ENCODE assay signal across 8 cellular contexts in the genomic region with DNA sequence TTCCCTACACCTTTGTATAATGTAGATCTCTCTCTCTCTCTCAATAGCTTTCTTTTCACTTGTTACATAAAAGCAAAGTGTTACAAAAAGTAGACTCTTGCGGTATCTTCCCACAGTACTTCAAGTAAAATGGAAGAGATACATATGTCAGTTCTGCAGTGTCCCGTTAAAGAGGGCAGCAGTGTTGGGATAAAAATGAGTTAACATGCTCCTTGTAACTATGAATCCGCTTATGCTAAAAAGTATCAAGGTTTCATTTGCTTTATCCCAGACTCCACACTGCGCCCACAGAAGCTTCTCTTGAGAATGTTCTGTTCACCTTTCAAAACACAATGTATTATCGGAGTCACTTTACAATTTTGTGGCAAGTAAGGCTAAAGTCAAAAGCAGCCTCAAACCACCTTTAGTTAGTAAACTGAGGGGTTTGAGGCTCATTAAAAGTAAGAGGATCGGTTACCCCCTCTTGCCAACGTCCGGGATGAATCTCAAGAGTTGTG. TPM values are rescaled to one million over a fixed set of nuclear protein-coding genes. Genes with fewer than 3 reads are reported as not detected.
DNase-seq lines count a peak whose midpoint lies in the region; ATAC-seq, FAIRE-seq and TF ChIP-seq lines count a peak whose summit lies in the region.

No MANE protein-coding gene starts in this region.

- peak; percentile 1 for ATAC-seq in GM19324 (IDR thresholded peaks at IDR 0.05; ENCODE audit: low FRiP score, unreplicated experiment)
- no peak for ATAC-seq in lung (ENCODE audit: insufficient read depth, low FRiP score)

- no peak for FAIRE-seq in bronchial epithelial cell (lab: Jason Lieb, UNC)

- H3K9me3 ChIP-seq in Loucy (ENCODE audit: insufficient read depth, low read depth, low read length) (no peaks in the 10 kb centered on the region), lung (ENCODE audit: control insufficient read depth in 2 of 2, insufficient read depth in 1 of 2, low read length in 1 of 2) (no peaks in the 10 kb centered on the region)

- WGBS in lung, 2 donors, result 1 to 2% methylated on average over 8 of the region's 8 CpGs
- WGBS in urinary bladder, result under 1% methylated on average over 8 of the region's 8 CpGs

- H3K27me3 ChIP-seq in Loucy (ENCODE audit: insufficient read depth, low read length, poor library complexity, severe bottlenecking) (no peaks in the 10 kb centered on the region), bronchial epithelial cell (ENCODE audit: control insufficient read depth, insufficient read depth, low read length) (no peaks in the 10 kb centered on the region), lung (ENCODE audit: control insufficient read depth, insufficient read depth) (no peaks in the 10 kb centered on the region)

- H4K20me1 ChIP-seq in Loucy (ENCODE audit: insufficient read depth, low read length, poor library complexity, severe bottlenecking), result peaks cover 31% of the 10 kb centered on the region

- H3K27ac ChIP-seq in lung (ENCODE audit: low read depth in 1 of 2, low read length in 1 of 2) (peak overlapping the region; percentile 96 to 99), urinary bladder (ENCODE audit: low read depth) (peak overlapping the region; percentile 92)

- H3K4me3 ChIP-seq in AG10803 (ENCODE audit: low read length) (peak overlapping the region; percentile 90), Loucy (ENCODE audit: low read length, poor library complexity, severe bottlenecking) (peak overlapping the region; percentile 88), bronchial epithelial cell (ENCODE audit: low read depth, low read length) (peak overlapping the region; percentile 88), lung (peak overlapping the region; percentile 94), urinary bladder (ENCODE audit: low read depth, low read length) (peak overlapping the region; percentile 69)

- H3K9ac ChIP-seq in Loucy (ENCODE audit: low read depth, low read length, poor library complexity, severe bottlenecking), result peak overlapping the region; percentile 93

- peak overlapping the region; percentile 95 for H2AFZ ChIP-seq in Loucy (ENCODE audit: low read length)

- H3K9me2 ChIP-seq in Loucy (replicated peaks; ENCODE audit: low read depth, low read length), result no peaks in the 10 kb centered on the region

- DNase-seq in AG10803 (ENCODE audit: low read depth) (peak; percentile 13), bronchial epithelial cell (ENCODE audit: low read depth) (peak; percentile 25), lung (ENCODE audit: low spot score) (no peak), occipital lobe (lab: John Stamatoyannopoulos, UW) (no peak), NCI-H69 (lab: John Stamatoyannopoulos, UW) (no peak)

- no peaks in the 10 kb centered on the region for H3F3A ChIP-seq in Loucy (ENCODE audit: low read depth)

- TF ChIP-seq CTCF in AG10803 (conservative IDR thresholded peaks at IDR 0.05; ENCODE audit: low read length) (no peak), Loucy (conservative IDR thresholded peaks at IDR 0.05; ENCODE audit: low read length) (no peak), bronchial epithelial cell (IDR thresholded peaks at IDR 0.05; ENCODE audit: insufficient read depth, low read length, severe bottlenecking) (no peak), lung (IDR thresholded peaks at IDR 0.05; ENCODE audit: control extremely low read depth, extremely low read depth) (no peak)

- H3K4me2 ChIP-seq in Loucy (ENCODE audit: low read depth, low read length, poor library complexity, severe bottlenecking), result peak overlapping the region; percentile 77

- H3K36me3 ChIP-seq in Loucy (ENCODE audit: insufficient read depth, low read length), result no peaks in the 10 kb centered on the region
- no peaks in the 10 kb centered on the region for H3K36me3 ChIP-seq in bronchial epithelial cell (ENCODE audit: control insufficient read depth, insufficient read depth, low read length)
- H3K36me3 ChIP-seq in lung (ENCODE audit: control insufficient read depth in 2 of 2, insufficient read depth in 2 of 2, low read length in 2 of 2), result no peaks in the 10 kb centered on the region
- H3K36me3 ChIP-seq in urinary bladder (ENCODE audit: insufficient read depth), result peaks cover 3% of the 10 kb centered on the region

- H3K4me1 ChIP-seq in Loucy (ENCODE audit: insufficient read depth, low read length, poor library complexity, severe bottlenecking) (peaks cover 26% of the 10 kb centered on the region), lung (ENCODE audit: control insufficient read depth in 2 of 2, insufficient read depth in 2 of 2, low read length in 2 of 2) (peaks cover 0 to 11% of the 10 kb centered on the region in 2 donors), urinary bladder (ENCODE audit: insufficient read depth) (no peaks in the 10 kb centered on the region)

- peaks cover 52% of the 10 kb centered on the region for H3K79me2 ChIP-seq in Loucy (ENCODE audit: insufficient read depth, low read length)

RNA-seq across cellular contexts. Expression of gene PTAR1, which starts 0.8 kb away (rescaled TPM):
- total RNA-seq in bronchial epithelial cell, result 53.9 and 59.5 TPM in 2 replicates
- 100 to 1,000 TPM in 1 of 2 donors, 10 to 100 TPM in 1; 41.6 to 177 TPM for total RNA-seq in lung
- polyA plus RNA-seq in lung, result 10 to 100 TPM in 1 of 2 donors, 1 to 10 TPM in 1; 8.6 to 10.2 TPM
- 175 TPM for total RNA-seq in urinary bladder
- polyA plus RNA-seq in urinary bladder, result 13.4 TPM
- total RNA-seq in occipital lobe, result 94.5 TPM

Comparison
In these comparisons a context has a peak if more than half of its experiments do, and no peak if none do; other contexts are left out.
1. DNase-seq: peak in AG10803 (single experiment) and bronchial epithelial cell (single experiment); none in lung (single experiment), occipital lobe (single experiment) and NCI-H69 (single experiment).
2. Peak in every context shown above with its lines, with median percentiles within 50 percentile points of each other: H3K4me3 ChIP-seq.